8 cellular contexts compared by ENCODE assay signal in genomic region chr17:80082403-80083135, GRCh38. TPM values are rescaled to one million over a fixed set of nuclear protein-coding genes. Genes with fewer than 3 reads are reported as not detected.
DNase-seq lines count a peak whose midpoint lies in the region; ATAC-seq and TF ChIP-seq lines count a peak whose summit lies in the region.

No MANE protein-coding gene starts in this region.

- no peak overlapping the region for H3K4me3 Mint-ChIP-seq in dendritic cell treated with granulocyte-macrophage colony-stimulating factor and Interleukin-4, amounts not matched to agents 40 ng/mL and 50 ng/mL, for 4 days

- peaks cover 19% of the 10 kb centered on the region for H3K27me3 Mint-ChIP-seq in dendritic cell treated with granulocyte-macrophage colony-stimulating factor and Interleukin-4, amounts not matched to agents 40 ng/mL and 50 ng/mL, for 4 days

- H3K27me3 ChIP-seq in lower lobe of right lung (ENCODE audit: low read depth) = no peaks in the 10 kb centered on the region

- no peaks in the 10 kb centered on the region for H3K36me3 ChIP-seq in lower lobe of right lung

- peaks cover 5% of the 10 kb centered on the region for H3K4me1 ChIP-seq in lower lobe of right lung

- H3K27ac Mint-ChIP-seq in dendritic cell treated with granulocyte-macrophage colony-stimulating factor and Interleukin-4, amounts not matched to agents 40 ng/mL and 50 ng/mL, for 4 days = peak overlapping the region; percentile 69

- H3K9me3 ChIP-seq in lower lobe of right lung = no peaks in the 10 kb centered on the region

- peaks cover 10% of the 10 kb centered on the region for H3K4me1 Mint-ChIP-seq in dendritic cell treated with granulocyte-macrophage colony-stimulating factor and Interleukin-4, amounts not matched to agents 40 ng/mL and 50 ng/mL, for 4 days (ENCODE audit: low read depth)

- H3K9me3 Mint-ChIP-seq in dendritic cell treated with granulocyte-macrophage colony-stimulating factor and Interleukin-4, amounts not matched to agents 40 ng/mL and 50 ng/mL, for 4 days = no peaks in the 10 kb centered on the region

- peak; percentile 81 for TF ChIP-seq CTCF in lower lobe of right lung (IDR thresholded peaks at IDR 0.05)

- ATAC-seq in lower lobe of right lung = peak; percentile 76
- ATAC-seq in GM21528 (IDR thresholded peaks at IDR 0.05; ENCODE audit: low FRiP score, unreplicated experiment) = no peak

- intact Hi-C loops in dendritic cell treated with granulocyte-macrophage colony-stimulating factor and Interleukin-4, amounts not matched to agents 40 ng/mL and 50 ng/mL, for 4 days (cut with micrococcal nuclease) = loop anchor here (5.0 to 10.0 kb wide), 2 partner anchors 45 to 172 kb away; no protein-coding TSS in a partner anchor
- intact Hi-C loops in lower lobe of right lung (cut with DNase I) = no loop called here

- H3K36me3 Mint-ChIP-seq in dendritic cell treated with granulocyte-macrophage colony-stimulating factor and Interleukin-4, amounts not matched to agents 40 ng/mL and 50 ng/mL, for 4 days (ENCODE audit: low read depth) = no peaks in the 10 kb centered on the region

- no peak overlapping the region for H3K4me3 ChIP-seq in lower lobe of right lung

- no peak overlapping the region for H3K27ac ChIP-seq in lower lobe of right lung

- DNase-seq in AML-193 (lab: John Stamatoyannopoulos, UW) (peak; percentile 68 to 76), HCEC 1CT (peak; percentile 66), NCI-H524 treated with DMSO at 0.1 percent for 48 hours (lab: John Stamatoyannopoulos, UW) (peak; percentile 32), lower lobe of right lung (no peak)
- DNase-seq in activated CD4-positive, alpha-beta T cell treated with anti-CD3 and anti-CD28 coated beads for 48 hours = peak; percentile 75
- DNase-seq in stimulated activated CD8-positive, alpha-beta memory T cell treated with anti-CD3 and anti-CD28 coated beads, Interleukin-15, amount 100 ng/mL, for 24 hours (ENCODE audit: low read depth) = peak; percentile 13

RNA-seq across cellular contexts. Expression of gene GAA, which starts 18.8 kb away (rescaled TPM):
- total RNA-seq in lower lobe of right lung = 143 TPM

RNA-seq across cellular contexts. Expression of gene CCDC40, which starts 46.1 kb away (rescaled TPM):
- total RNA-seq in lower lobe of right lung = 14.1 TPM

RNA-seq across cellular contexts. Expression of gene TBC1D16, which starts 46.9 kb away (rescaled TPM):
- total RNA-seq in lower lobe of right lung = 24.7 TPM
